ENCODE assay signal across 1 cellular context in genomic region chr2:74525717-74526648, GRCh38.
TF ChIP-seq lines count a peak whose summit lies in the region.

Gene DQX1, minus strand, starts transcription at chr2:74526231. Its CDS starts 502 bp downstream, at chr2:74525729.

TF ChIP-seq in SK-N-SH treated with all-trans-retinoic acid at 6 μM for 48 hours, 23 proteins besides CTCF, POLR2A, EP300 and RAD21 (continued from another document):
- TF ChIP-seq ZFP30 (CRISPR knock-in tag; IDR thresholded peaks at IDR 0.05) = no peak
- TF ChIP-seq ISL1 (CRISPR knock-in tag; IDR thresholded peaks at IDR 0.05) = no peak
- TF ChIP-seq TCF4 (CRISPR knock-in tag; IDR thresholded peaks at IDR 0.05; ENCODE audit: borderline replicate concordance) = no peak
- TF ChIP-seq PATZ1 (CRISPR knock-in tag; IDR thresholded peaks at IDR 0.05; ENCODE audit: borderline replicate concordance) = no peak
- TF ChIP-seq POU6F1 (CRISPR knock-in tag; IDR thresholded peaks at IDR 0.05; ENCODE audit: borderline replicate concordance, low read depth) = no peak
- TF ChIP-seq CSRNP3 (CRISPR knock-in tag; IDR thresholded peaks at IDR 0.05) = no peak
